Comparison of ENCODE assay signal across 8 cellular contexts in the genomic region with DNA sequence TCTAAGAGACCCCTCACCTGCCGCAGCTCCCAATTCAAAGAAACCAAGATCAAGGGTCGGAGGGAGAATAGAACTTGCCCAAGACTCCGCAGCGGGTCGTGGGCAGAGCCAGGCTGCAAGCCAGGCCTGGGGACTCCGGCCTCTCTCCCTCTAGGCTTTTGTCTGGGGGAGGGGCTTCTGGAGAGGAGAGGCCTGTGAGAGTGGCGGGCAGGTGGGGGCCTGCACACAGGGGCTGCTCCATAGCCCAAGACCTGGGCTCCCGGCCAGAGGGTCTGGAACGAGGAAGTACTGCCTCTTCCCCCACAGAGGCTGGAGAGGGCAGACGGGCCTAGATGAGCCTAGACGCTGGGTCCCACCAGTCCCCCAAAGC. TPM values are rescaled to one million over a fixed set of nuclear protein-coding genes. Genes with fewer than 3 reads are reported as not detected.
A peak's percentile ranks its signal among the peaks of the same experiment; 100 is the strongest.
DNase-seq lines count a peak whose midpoint lies in the region; ATAC-seq and TF ChIP-seq lines count a peak whose summit lies in the region.

No MANE protein-coding gene starts in this region.

- H3K27me3 ChIP-seq in breast epithelium (no peaks in the 10 kb centered on the region), uterus (no peaks in the 10 kb centered on the region), A673 (replicated peaks; ENCODE audit: insufficient read depth, low read depth, low read length, poor library complexity) (no peaks in the 10 kb centered on the region)

- TF ChIP-seq POLR2A in breast epithelium (IDR thresholded peaks at IDR 0.05) (no peak), uterus (IDR thresholded peaks at IDR 0.05) (no peak)

- TF ChIP-seq CTCF in breast epithelium (IDR thresholded peaks at IDR 0.05) (no peak), MCF 10A (IDR thresholded peaks at IDR 0.05; ENCODE audit: unreplicated experiment) (no peak), brain (conservative IDR thresholded peaks at IDR 0.05) (no peak), mucosa of descending colon (IDR thresholded peaks at IDR 0.05) (no peak), uterus (IDR thresholded peaks at IDR 0.05) (no peak), A673 (conservative IDR thresholded peaks at IDR 0.05; ENCODE audit: low read depth, low read length) (no peak)

- peak overlapping the region in 2 of 3 donors; percentile 15 to 35 for H3K4me3 ChIP-seq in breast epithelium
- H3K4me3 ChIP-seq in mucosa of descending colon, result no peak overlapping the region
- H3K4me3 ChIP-seq in uterus, result no peak overlapping the region
- no peak overlapping the region for H3K4me3 ChIP-seq in A673 (ENCODE audit: low read depth, low read length, poor library complexity, severe bottlenecking)

- H3K27ac ChIP-seq in breast epithelium (peak overlapping the region; percentile 90 to 93), uterus (peak overlapping the region; percentile 78 to 89), A673 (ENCODE audit: low read depth, low read length, poor library complexity, severe bottlenecking) (no peak overlapping the region)

- POLR2A ChIA-PET in MCF 10A (lab: Yijun Ruan, JAX) (interaction anchor here (0.6 kb wide), 1 partner anchor 12 kb away, joined by 4 read pairs; a partner anchor contains a TSS), A673 (lab: Charles Lee; ENCODE audit: low non-redundant PET) (no interaction called here)

- ATAC-seq in mucosa of descending colon, result peak; percentile 3

- H3K36me3 ChIP-seq in breast epithelium (no peaks in the 10 kb centered on the region), mucosa of descending colon (ENCODE audit: low read depth) (no peaks in the 10 kb centered on the region), uterus (no peaks in the 10 kb centered on the region), A673 (ENCODE audit: insufficient read depth, low read length, poor library complexity, severe bottlenecking) (no peaks in the 10 kb centered on the region)

- H3K9me3 Mint-ChIP-seq in MCF 10A (ENCODE audit: unreplicated experiment) (no peaks in the 10 kb centered on the region), brain (no peaks in the 10 kb centered on the region)

- H3K27ac Mint-ChIP-seq in MCF 10A (ENCODE audit: low read depth, unreplicated experiment) (no peak overlapping the region), brain (peak overlapping the region in 4 of 5 experiments; percentile 78 to 92 (median 84))

- BruUV-seq in MCF 10A (replicated peaks; lab: Mats Ljungman, UMichigan) (no TSS peak), A673 (replicated peaks; lab: Mats Ljungman, UMichigan) (no TSS peak)

- H3K36me3 Mint-ChIP-seq in MCF 10A (ENCODE audit: insufficient read depth, unreplicated experiment) (peaks cover 10% of the 10 kb centered on the region), brain (no peaks in the 10 kb centered on the region)

- intact Hi-C loops in breast epithelium (cut with DNase I; ENCODE audit: low total_unique reads), result no loop called here
- intact Hi-C loops in MCF 10A (cut with micrococcal nuclease), result no loop called here
- intact Hi-C loops in mucosa of descending colon (cut with DNase I, micrococcal nuclease), result no loop called here
- intact Hi-C loops in uterus (cut with DNase I; ENCODE audit: low total_unique reads), result no loop called here
- intact Hi-C loops in A673 (cut with micrococcal nuclease; ENCODE audit: unreplicated experiment), result no loop called here

- H3K4me1 Mint-ChIP-seq in MCF 10A (ENCODE audit: insufficient read depth, unreplicated experiment) (peaks cover 6% of the 10 kb centered on the region), brain (peaks cover 40% of the 10 kb centered on the region)

- H3K4me1 ChIP-seq in breast epithelium, result peaks cover 17 to 30% of the 10 kb centered on the region in 2 donors
- H3K4me1 ChIP-seq in mucosa of descending colon (ENCODE audit: low read depth), result peaks cover 69% of the 10 kb centered on the region
- H3K4me1 ChIP-seq in uterus, result peaks cover 0 to 28% of the 10 kb centered on the region in 2 donors
- H3K4me1 ChIP-seq in A673 (ENCODE audit: insufficient read depth, low read length, poor library complexity, severe bottlenecking), result no peaks in the 10 kb centered on the region

- CTCF ChIA-PET in MCF 10A (lab: Yijun Ruan, JAX), result interaction anchor here (0.6 to 0.7 kb wide), 2 partner anchors 18 to 249 kb away, joined by 3 read pairs; no protein-coding TSS in a partner anchor
- CTCF ChIA-PET in A673 (lab: Charles Lee), result interaction anchor here (0.6 kb wide), 1 partner anchor 12 kb away, joined by 3 read pairs; no protein-coding TSS in a partner anchor

- H3K27me3 Mint-ChIP-seq in MCF 10A (ENCODE audit: insufficient read depth, unreplicated experiment) (no peaks in the 10 kb centered on the region), brain (no peaks in the 10 kb centered on the region)

- no peak for DNase-seq in breast epithelium (ENCODE audit: low spot score in 2 of 2)
- DNase-seq in MCF 10A (ENCODE audit: unreplicated experiment), result no peak
- peak in 1 of 3 donors; percentile 66 for DNase-seq in mucosa of descending colon
- DNase-seq in uterus, result peak; percentile 62 to 70
- no peak for DNase-seq in A673 (ENCODE audit: low spot score)
- DNase-seq in stimulated activated CD4-positive, alpha-beta T cell treated with anti-CD3 and anti-CD28 coated beads, Interleukin-4, amount 100 ng/mL, for 1 hour, result no peak
- no peak for DNase-seq in CD1c-positive myeloid dendritic cell (ENCODE audit: extremely low spot score)

- H3K9me3 ChIP-seq in breast epithelium, result no peaks in the 10 kb centered on the region
- H3K9me3 ChIP-seq in mucosa of descending colon, result no peaks in the 10 kb centered on the region
- H3K9me3 ChIP-seq in uterus, result no peaks in the 10 kb centered on the region
- H3K9me3 ChIP-seq in A673 (ENCODE audit: low read depth, low read length, poor library complexity, severe bottlenecking), result no peaks in the 10 kb centered on the region

- H3K4me3 Mint-ChIP-seq in MCF 10A (ENCODE audit: unreplicated experiment) (no peak overlapping the region), brain (peak overlapping the region in 2 of 5 experiments; percentile 7 to 71)

RNA-seq across cellular contexts. Expression of a gene that starts 5.1 kb away (rescaled TPM):
- total RNA-seq in breast epithelium, result 100 to 1,000 TPM in 2 of 3 donors, 10 to 100 TPM in 1; 61.5 to 175 (median 103) TPM
- total RNA-seq in MCF 10A (2022), result 16.5 and 17.6 TPM in 2 replicates
- 83.6 TPM for polyA plus RNA-seq in brain (ENCODE audit: insufficient read depth, low read depth, low replicate concordance)
- 100 to 1,000 TPM; 121 to 266 (median 175) TPM for total RNA-seq in mucosa of descending colon
- total RNA-seq in uterus, result 100 to 1,000 TPM in 3 of 4 donors, 10 to 100 TPM in 1; 37.7 to 133 (median 111) TPM
- 34.7 and 40.4 TPM in 2 replicates for total RNA-seq in A673 (2021)

RNA-seq across cellular contexts. Expression of a gene that starts 12.3 kb away (rescaled TPM):
- total RNA-seq in breast epithelium (10 to 100 TPM; 17.6 to 44.6 (median 24.0) TPM), MCF 10A (2022) (36.3 and 39.5 TPM in 2 replicates), mucosa of descending colon (10 to 100 TPM; 31.0 to 39.2 (median 37.2) TPM), uterus (10 to 100 TPM in 3 of 4 donors, under 1 TPM in 1; 0.59 to 41.7 (median 20.7) TPM), A673 (2021) (11.8 and 15.8 TPM in 2 replicates)
- 19.2 TPM for polyA plus RNA-seq in brain (ENCODE audit: insufficient read depth, low read depth, low replicate concordance)

RNA-seq across cellular contexts. Expression of a gene that starts 26.1 kb away (rescaled TPM):
- 10 to 100 TPM in 1 of 3 donors, 1 to 10 TPM in 2; 2.2 to 10.1 (median 5.2) TPM for total RNA-seq in breast epithelium
- 4.0 and 5.7 TPM in 2 replicates for total RNA-seq in MCF 10A (2022)
- 2.4 TPM for polyA plus RNA-seq in brain (ENCODE audit: insufficient read depth, low read depth, low replicate concordance)
- total RNA-seq in mucosa of descending colon, result 1 to 10 TPM in 2 of 3 donors, under 1 TPM in 1; 0.58 to 1.9 (median 1.1) TPM
- total RNA-seq in uterus, result 10 to 100 TPM in 1 of 4 donors, 1 to 10 TPM in 2, not detected in 1; 2.9 to 11.3 (median 3.2) TPM
- 2.6 and 3.9 TPM in 2 replicates for total RNA-seq in A673 (2021)

RNA-seq across cellular contexts. Expression of a gene that starts 27.0 kb away (rescaled TPM):
- total RNA-seq in breast epithelium (10 to 100 TPM; 23.5 to 30.2 (median 23.6) TPM), MCF 10A (2022) (75.9 and 94.3 TPM in 2 replicates), mucosa of descending colon (100 to 1,000 TPM in 2 of 3 donors, 10 to 100 TPM in 1; 66.7 to 157 (median 106) TPM), uterus (10 to 100 TPM in 2 of 4 donors, 1 to 10 TPM in 2; 6.1 to 54.3 (median 15.7) TPM), A673 (2021) (35.8 and 52.9 TPM in 2 replicates)
- polyA plus RNA-seq in brain (ENCODE audit: insufficient read depth, low read depth, low replicate concordance), result 245 TPM

RNA-seq across cellular contexts. Expression of a gene that starts 33.2 kb away (rescaled TPM):
- 10 to 100 TPM; 10.6 to 17.4 (median 17.1) TPM for total RNA-seq in breast epithelium
- 41.5 and 41.8 TPM in 2 replicates for total RNA-seq in MCF 10A (2022)
- 144 TPM for polyA plus RNA-seq in brain (ENCODE audit: insufficient read depth, low read depth, low replicate concordance)
- total RNA-seq in mucosa of descending colon, result 10 to 100 TPM; 23.0 to 30.4 (median 29.4) TPM
- total RNA-seq in uterus, result 10 to 100 TPM in 3 of 4 donors, 1 to 10 TPM in 1; 6.7 to 33.1 (median 15.9) TPM
- total RNA-seq in A673 (2021), result 51.5 and 52.9 TPM in 2 replicates

Comparison
In these comparisons a context has a peak if more than half of its experiments do, and no peak if none do; other contexts are left out.
1. DNase-seq: peak in uterus (2 of 2); none in breast epithelium (0 of 2), MCF 10A (single experiment), A673 (single experiment), stimulated activated CD4-positive, alpha-beta T cell treated with anti-CD3 and anti-CD28 coated beads, Interleukin-4, amount 100 ng/mL, for 1 hour (single experiment) and CD1c-positive myeloid dendritic cell (single experiment).
2. H3K4me3 ChIP-seq: peak in breast epithelium (2 of 3); none in mucosa of descending colon (single experiment), uterus (0 of 2) and A673 (single experiment).